8 cellular contexts compared by ENCODE assay signal in genomic region chr3:15647629-15648167, GRCh38. TPM values are rescaled to one million over a fixed set of nuclear protein-coding genes. Genes with fewer than 3 reads are reported as not detected.
DNase-seq lines count a peak whose midpoint lies in the region; ATAC-seq and TF ChIP-seq lines count a peak whose summit lies in the region.

No MANE protein-coding gene starts in this region.

- peaks cover 4% of the 10 kb centered on the region for H3K27me3 Mint-ChIP-seq in activated T-cell treated with anti-CD3 and anti-CD28 coated beads, Interleukin-2, amount 50 U/mL, for 4 hours (ENCODE audit: low read depth)

- H3K27ac ChIP-seq in gastroesophageal sphincter, result peak overlapping the region; percentile 21 to 86 (median 84)

- H3K4me1 ChIP-seq in gastroesophageal sphincter, result peaks cover 3 to 38% (median 25%) of the 10 kb centered on the region in 3 donors

- peaks cover 2% of the 10 kb centered on the region for H3K36me3 Mint-ChIP-seq in activated T-cell treated with anti-CD3 and anti-CD28 coated beads, Interleukin-2, amount 50 U/mL, for 4 hours (ENCODE audit: insufficient read depth)

- H3K4me3 ChIP-seq in gastroesophageal sphincter, result no peak overlapping the region

- H3K9me3 ChIP-seq in gastroesophageal sphincter, result no peaks in the 10 kb centered on the region

- TF ChIP-seq EP300 in gastroesophageal sphincter (IDR thresholded peaks at IDR 0.05), result no peak

- H3K4me3 Mint-ChIP-seq in activated T-cell treated with anti-CD3 and anti-CD28 coated beads, Interleukin-2, amount 50 U/mL, for 4 hours, result peak overlapping the region; percentile 57

- TF ChIP-seq CTCF in GM13977 (IDR thresholded peaks at IDR 0.05; ENCODE audit: extremely low read depth, insufficient read depth, missing control alignments) (no peak), gastroesophageal sphincter (IDR thresholded peaks at IDR 0.05) (no peak)

- no peaks in the 10 kb centered on the region for H3K27me3 ChIP-seq in gastroesophageal sphincter

- peaks cover 0 to 17% of the 10 kb centered on the region in 2 donors for H3K36me3 ChIP-seq in gastroesophageal sphincter

- DNase-seq in GM13977 (ENCODE audit: low spot score), result peak; percentile 65
- peak; percentile 61 to 88 for DNase-seq in NOMO-1 (lab: John Stamatoyannopoulos, UW; ENCODE audit: unreplicated experiment in 2 of 2)
- peak; percentile 21 for DNase-seq in activated T-cell treated with anti-CD3 and anti-CD28 coated beads, Interleukin-2, amount 50 U/mL, for 4 hours
- DNase-seq in stimulated activated CD4-positive, alpha-beta T cell treated with anti-CD3 and anti-CD28 coated beads, Interleukin-4, amount 100 ng/mL, for 24 hours, result peak; percentile 56
- no peak for DNase-seq in HT-29 (ENCODE audit: low spot score)
- no peak for DNase-seq in NCI-H748 (lab: John Stamatoyannopoulos, UW; ENCODE audit: unreplicated experiment)

- no peak for TF ChIP-seq POLR2A in gastroesophageal sphincter (IDR thresholded peaks at IDR 0.05)

- in situ Hi-C loops in GM13977 (cut with MboI; ENCODE audit: low pct_unique_long_range_greater_than_20kb, low sequenced_read_pairs, unreplicated experiment), result no loop called here

- ATAC-seq in HG02610 (IDR thresholded peaks at IDR 0.05; ENCODE audit: unreplicated experiment), result peak; percentile 90
- peak; percentile 92 to 95 for ATAC-seq in activated T-cell treated with anti-CD3 and anti-CD28 coated beads, Interleukin-2, amount 50 U/mL, for 4 hours
- ATAC-seq in gastroesophageal sphincter, result no peak

- 19 to 37% methylated on average over 3 to 4 of the region's 4 CpGs for WGBS in gastroesophageal sphincter (ENCODE audit: low coverage in 1 of 2), 2 donors

- H3K9me3 Mint-ChIP-seq in activated T-cell treated with anti-CD3 and anti-CD28 coated beads, Interleukin-2, amount 50 U/mL, for 4 hours, result no peaks in the 10 kb centered on the region

- peaks cover 48% of the 10 kb centered on the region for H3K4me1 Mint-ChIP-seq in activated T-cell treated with anti-CD3 and anti-CD28 coated beads, Interleukin-2, amount 50 U/mL, for 4 hours (ENCODE audit: low read depth)

RNA-seq across cellular contexts. Expression of gene BTD, which starts 46.2 kb away (rescaled TPM):
- 1 to 10 TPM; 3.0 to 3.3 (median 3.0) TPM for total RNA-seq in activated T-cell treated with anti-CD3 and anti-CD28 coated beads, Interleukin-2, amount 50 U/mL, for 4 hours
- 10 to 100 TPM; 20.5 to 53.9 (median 44.6) TPM for total RNA-seq in gastroesophageal sphincter
- total RNA-seq in HT-29 (2014; rRNA removed; shearing (Covaris generic)), result 12.3 and 17.4 TPM in 2 replicates

RNA-seq across cellular contexts. Expression of gene HACL1, which starts 46.3 kb away (rescaled TPM):
- 10 to 100 TPM; 23.1 to 34.5 (median 29.6) TPM for total RNA-seq in activated T-cell treated with anti-CD3 and anti-CD28 coated beads, Interleukin-2, amount 50 U/mL, for 4 hours
- total RNA-seq in gastroesophageal sphincter, result 10 to 100 TPM; 17.0 to 37.0 (median 20.4) TPM
- total RNA-seq in HT-29 (2014; rRNA removed; shearing (Covaris generic)), result 22.4 and 23.6 TPM in 2 replicates

Comparison
In these comparisons a context has a peak if more than half of its experiments do, and no peak if none do; other contexts are left out.
1. DNase-seq: peak in GM13977 (single experiment), NOMO-1 (2 of 2), activated T-cell treated with anti-CD3 and anti-CD28 coated beads, Interleukin-2, amount 50 U/mL, for 4 hours (single experiment) and stimulated activated CD4-positive, alpha-beta T cell treated with anti-CD3 and anti-CD28 coated beads, Interleukin-4, amount 100 ng/mL, for 24 hours (single experiment); none in HT-29 (single experiment) and NCI-H748 (single experiment).